ENCODE assay signal across 8 cellular contexts in genomic region chr1:203663294-203663693, GRCh38. TPM values are rescaled to one million over a fixed set of nuclear protein-coding genes. Genes with fewer than 3 reads are reported as not detected.
DNase-seq lines count a peak whose midpoint lies in the region; ATAC-seq and FAIRE-seq lines count a peak whose summit lies in the region.

No MANE protein-coding gene starts in this region.

- peak overlapping the region; percentile 7 for H3K27ac Mint-ChIP-seq in activated naive CD8-positive, alpha-beta T cell treated with anti-CD3 and anti-CD28 coated beads for 36 hours

- H3K4me1 Mint-ChIP-seq in activated naive CD8-positive, alpha-beta T cell treated with anti-CD3 and anti-CD28 coated beads for 36 hours: peaks cover 29% of the 10 kb centered on the region

- peak; percentile 42 for DNase-seq in stimulated activated CD4-positive, alpha-beta T cell treated with anti-CD3 and anti-CD28 coated beads, Interleukin-1b, Interleukin-23, amount 100 ng/mL, for 48 hours
- DNase-seq in stimulated activated CD4-positive, alpha-beta T cell treated with anti-CD3 and anti-CD28 coated beads, Interleukin-12 subunit alpha, Interleukin-12 subunit beta, amount 100 ng/mL, for 4 hours: no peak
- DNase-seq in activated naive CD8-positive, alpha-beta T cell treated with anti-CD3 and anti-CD28 coated beads for 36 hours: no peak
- DNase-seq in kidney glomerular epithelial cell (lab: John Stamatoyannopoulos, UW) (peak; percentile 87), urothelium cell line (ENCODE audit: low spot score) (peak; percentile 76), NCI-H446 (lab: John Stamatoyannopoulos, UW) (no peak)

- no peaks in the 10 kb centered on the region for H3K27me3 Mint-ChIP-seq in activated naive CD8-positive, alpha-beta T cell treated with anti-CD3 and anti-CD28 coated beads for 36 hours

- no peak for FAIRE-seq in urothelium cell line (lab: Jason Lieb, UNC)

- ATAC-seq in HG03432 (IDR thresholded peaks at IDR 0.05; ENCODE audit: unreplicated experiment) (no peak), HG03159 (IDR thresholded peaks at IDR 0.05; ENCODE audit: unreplicated experiment) (no peak)

- H3K36me3 Mint-ChIP-seq in activated naive CD8-positive, alpha-beta T cell treated with anti-CD3 and anti-CD28 coated beads for 36 hours: no peaks in the 10 kb centered on the region

- no peak overlapping the region for H3K4me3 Mint-ChIP-seq in activated naive CD8-positive, alpha-beta T cell treated with anti-CD3 and anti-CD28 coated beads for 36 hours

- H3K9me3 Mint-ChIP-seq in activated naive CD8-positive, alpha-beta T cell treated with anti-CD3 and anti-CD28 coated beads for 36 hours: no peaks in the 10 kb centered on the region

RNA-seq across cellular contexts. Expression of gene ATP2B4, which starts 36.7 kb away (rescaled TPM):
- 1 to 10 TPM; 5.3 to 6.4 TPM for total RNA-seq in activated naive CD8-positive, alpha-beta T cell treated with anti-CD3 and anti-CD28 coated beads for 36 hours

Comparison
In these comparisons a context has a peak if more than half of its experiments do, and no peak if none do; other contexts are left out.
1. DNase-seq: peak in stimulated activated CD4-positive, alpha-beta T cell treated with anti-CD3 and anti-CD28 coated beads, Interleukin-1b, Interleukin-23, amount 100 ng/mL, for 48 hours (single experiment), kidney glomerular epithelial cell (single experiment) and urothelium cell line (single experiment); none in stimulated activated CD4-positive, alpha-beta T cell treated with anti-CD3 and anti-CD28 coated beads, Interleukin-12 subunit alpha, Interleukin-12 subunit beta, amount 100 ng/mL, for 4 hours (single experiment), activated naive CD8-positive, alpha-beta T cell treated with anti-CD3 and anti-CD28 coated beads for 36 hours (single experiment) and NCI-H446 (0 of 2).